19 cellular contexts compared by ENCODE assay signal in the genomic region with DNA sequence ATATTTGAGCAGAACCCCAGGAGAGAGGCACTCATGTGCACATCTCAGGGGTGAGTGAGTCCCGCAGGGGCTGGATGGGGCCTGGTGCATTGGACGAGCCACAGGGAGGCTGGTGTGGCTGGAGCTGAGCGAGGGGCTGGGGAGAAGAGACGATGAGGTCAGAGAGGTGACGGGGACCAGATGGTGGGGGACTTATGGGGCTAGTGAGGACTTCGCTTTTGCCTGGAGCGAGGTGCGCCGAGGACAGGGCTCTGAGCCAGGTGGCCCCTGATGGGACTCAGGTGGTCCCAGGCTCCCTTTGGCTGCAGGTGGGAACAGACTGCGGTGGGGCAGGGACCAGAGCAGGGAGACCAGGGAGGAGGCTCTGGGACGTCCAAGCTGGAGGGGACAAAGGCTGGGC. TPM values are rescaled to one million over a fixed set of nuclear protein-coding genes. Genes with fewer than 3 reads are reported as not detected.
DNase-seq lines count a peak whose midpoint lies in the region; TF ChIP-seq lines count a peak whose summit lies in the region.
"Had no signal": no experiment of that assay in that cellular context is flagged by ENCODE, and none has a peak within 500 bp of the region (broad histone marks: within the 10 kb centered on the region; RNA-seq: fewer than 3 reads in every experiment).

No MANE protein-coding gene starts in this region.

- H3K9me3 Mint-ChIP-seq in neural crest cell, result peaks cover 4% of the 10 kb centered on the region
- H3K9me3 Mint-ChIP-seq: CD4-positive, CD25-positive, alpha-beta regulatory T cell had no signal

- H3K27ac Mint-ChIP-seq in neural crest cell (ENCODE audit: unreplicated experiment), result peak overlapping the region; percentile 91

- no peak for TF ChIP-seq POLR2A in prostate gland (IDR thresholded peaks at IDR 0.05)

- intact Hi-C loops in dorsolateral prefrontal cortex (cut with DNase I) (no loop called here), prostate gland (cut with DNase I) (no loop called here)

- H3K4me1 ChIP-seq in prostate gland (replicated peaks), result no peaks in the 10 kb centered on the region

- H3K9me3 ChIP-seq in prostate gland, result no peaks in the 10 kb centered on the region

- WGBS in prostate gland, result 94% methylated on average over 11 of the region's 11 CpGs

- H3K27me3 Mint-ChIP-seq in neural crest cell (ENCODE audit: low read depth), result no peaks in the 10 kb centered on the region

- peak overlapping the region; percentile 77 for H3K27ac ChIP-seq in angular gyrus (ENCODE audit: low read depth, low read length)
- peak overlapping the region; percentile 24 to 99 (median 97) for H3K27ac ChIP-seq in dorsolateral prefrontal cortex
- H3K27ac ChIP-seq in temporal lobe (ENCODE audit: low read depth, low read length), result peak overlapping the region; percentile 99
- H3K27ac ChIP-seq in prostate gland, result no peak overlapping the region

- H3K4me1 Mint-ChIP-seq in neural crest cell, result peaks cover 34% of the 10 kb centered on the region
- H3K4me1 Mint-ChIP-seq: CD4-positive, CD25-positive, alpha-beta regulatory T cell had no signal

- DNase-seq in dorsolateral prefrontal cortex, result no peak
- DNase-seq in neural crest cell (ENCODE audit: low read depth, low spot score), result no peak
- DNase-seq in SKM-1 treated with dmso at 0.1 percent for 144 hours (lab: John Stamatoyannopoulos, UW; ENCODE audit: unreplicated experiment), result no peak
- no peak for DNase-seq in NCI-H1417 (lab: John Stamatoyannopoulos, UW)
- no peak for DNase-seq in prostate gland (ENCODE audit: low spot score)
- DNase-seq: AML-193; CD4-positive, CD25-positive, alpha-beta regulatory T cell; DMS79 treated with DMSO at 0.1 percent for 48 hours; NCI-H1436 treated with DMSO at 0.1 percent for 48 hours; NCI-H345; NCI-H526 treated with DMSO at 0.1 percent for 48 hours; NK-92 treated with Interleukin-12 subunit alpha and Interleukin-12 subunit beta, amount 100 ng/mL, for 24 hours; OCI-M1; RPMI8226 had no signal

- no peaks in the 10 kb centered on the region for H3K36me3 Mint-ChIP-seq in neural crest cell (ENCODE audit: low read depth)
- H3K36me3 Mint-ChIP-seq: CD4-positive, CD25-positive, alpha-beta regulatory T cell; IgD-negative memory B cell had no signal

- TF ChIP-seq CTCF in dorsolateral prefrontal cortex (IDR thresholded peaks at IDR 0.05 in 54 of 56, conservative IDR thresholded peaks at IDR 0.05 in 2 of 56; ENCODE audit: low read depth in 1 of 56, partially characterized antibody in 56 of 56) (no peak), neural crest cell (conservative IDR thresholded peaks at IDR 0.05) (no peak), prostate gland (IDR thresholded peaks at IDR 0.05) (no peak)

- H3K4me3 ChIP-seq in dorsolateral prefrontal cortex, result no peak overlapping the region
- no peak overlapping the region for H3K4me3 ChIP-seq in prostate gland

- H3K4me3 Mint-ChIP-seq in neural crest cell, result no peak overlapping the region
- H3K4me3 Mint-ChIP-seq: CD4-positive, CD25-positive, alpha-beta regulatory T cell; IgD-negative memory B cell had no signal

- H3K27me3 ChIP-seq in dorsolateral prefrontal cortex, result no peaks in the 10 kb centered on the region
- no peaks in the 10 kb centered on the region for H3K27me3 ChIP-seq in prostate gland (replicated peaks; ENCODE audit: insufficient read depth)

- no peaks in the 10 kb centered on the region for H3K36me3 ChIP-seq in prostate gland

RNA-seq across cellular contexts. Expression of a gene that starts 6.9 kb away (rescaled TPM):
- total RNA-seq in dorsolateral prefrontal cortex (10 to 100 TPM in 2 of 120 experiments, 1 to 10 TPM in 110, under 1 TPM in 5, not detected in 3; 0.55 to 17.3 (median 3.3) TPM), neural crest cell (2.5 and 2.8 TPM in 2 replicates), temporal lobe (not detected), prostate gland (1,000 to 10,000 TPM in 1 of 2 donors, 100 to 1,000 TPM in 1; 365 to 1,352 TPM)
- total RNA-seq: CD4-positive, CD25-positive, alpha-beta regulatory T cell; HT1080; LHCN-M2 had no signal

RNA-seq across cellular contexts. Expression of a gene that starts 26.1 kb away (rescaled TPM):
- total RNA-seq in dorsolateral prefrontal cortex (100 to 1,000 TPM in 9 of 120 experiments, 10 to 100 TPM in 111; 44.4 to 136 (median 72.9) TPM), neural crest cell (15.9 and 16.1 TPM in 2 replicates), temporal lobe (5.2 TPM), prostate gland (10 to 100 TPM in 1 of 2 donors, 1 to 10 TPM in 1; 9.1 to 16.3 TPM)
- total RNA-seq: HT1080, LHCN-M2 had no signal

RNA-seq across cellular contexts. Expression of a gene that starts 29.9 kb away (rescaled TPM):
- total RNA-seq in dorsolateral prefrontal cortex, result 100 to 1,000 TPM in 117 of 120 experiments, 10 to 100 TPM in 3; 86.4 to 482 (median 185) TPM
- 4.2 and 6.5 TPM in 2 replicates for total RNA-seq in neural crest cell
- total RNA-seq in temporal lobe, result 0.74 TPM
- total RNA-seq in prostate gland, result 10 to 100 TPM; 15.9 to 30.6 TPM
- total RNA-seq: HT1080, LHCN-M2 had no signal

RNA-seq across cellular contexts. Expression of a gene that starts 34.3 kb away (rescaled TPM):
- 100 to 1,000 TPM in 116 of 120 experiments, 10 to 100 TPM in 4; 72.7 to 214 (median 155) TPM for total RNA-seq in dorsolateral prefrontal cortex
- total RNA-seq in neural crest cell, result 1.1 and 1.4 TPM in 2 replicates
- total RNA-seq in temporal lobe, result 10.1 TPM
- total RNA-seq in prostate gland, result not detected
- total RNA-seq: LHCN-M2 had no signal

RNA-seq across cellular contexts. Expression of a gene that starts 45.8 kb away (rescaled TPM):
- total RNA-seq in dorsolateral prefrontal cortex (10 to 100 TPM in 101 of 120 experiments, 1 to 10 TPM in 19; 5.8 to 36.4 (median 14.0) TPM), neural crest cell (13.3 and 17.0 TPM in 2 replicates), temporal lobe (0.74 TPM), prostate gland (10 to 100 TPM; 18.8 to 43.2 TPM)

Comparison
In these comparisons a context has a peak if more than half of its experiments do, and no peak if none do; other contexts are left out.
1. H3K27ac ChIP-seq: peak in angular gyrus (single experiment), dorsolateral prefrontal cortex (59 of 59) and temporal lobe (single experiment); none in prostate gland (0 of 2).
2. RNA of a gene that starts 6.9 kb away (total RNA-seq): 365 to 1,352 TPM in prostate gland; 0.55 to 17.3 TPM in dorsolateral prefrontal cortex, 2.5 to 2.8 TPM in neural crest cell and not detected in temporal lobe (single experiment); every median in the first group is over 10 times any median in the second.